11 cellular contexts compared by ENCODE assay signal in the genomic region with DNA sequence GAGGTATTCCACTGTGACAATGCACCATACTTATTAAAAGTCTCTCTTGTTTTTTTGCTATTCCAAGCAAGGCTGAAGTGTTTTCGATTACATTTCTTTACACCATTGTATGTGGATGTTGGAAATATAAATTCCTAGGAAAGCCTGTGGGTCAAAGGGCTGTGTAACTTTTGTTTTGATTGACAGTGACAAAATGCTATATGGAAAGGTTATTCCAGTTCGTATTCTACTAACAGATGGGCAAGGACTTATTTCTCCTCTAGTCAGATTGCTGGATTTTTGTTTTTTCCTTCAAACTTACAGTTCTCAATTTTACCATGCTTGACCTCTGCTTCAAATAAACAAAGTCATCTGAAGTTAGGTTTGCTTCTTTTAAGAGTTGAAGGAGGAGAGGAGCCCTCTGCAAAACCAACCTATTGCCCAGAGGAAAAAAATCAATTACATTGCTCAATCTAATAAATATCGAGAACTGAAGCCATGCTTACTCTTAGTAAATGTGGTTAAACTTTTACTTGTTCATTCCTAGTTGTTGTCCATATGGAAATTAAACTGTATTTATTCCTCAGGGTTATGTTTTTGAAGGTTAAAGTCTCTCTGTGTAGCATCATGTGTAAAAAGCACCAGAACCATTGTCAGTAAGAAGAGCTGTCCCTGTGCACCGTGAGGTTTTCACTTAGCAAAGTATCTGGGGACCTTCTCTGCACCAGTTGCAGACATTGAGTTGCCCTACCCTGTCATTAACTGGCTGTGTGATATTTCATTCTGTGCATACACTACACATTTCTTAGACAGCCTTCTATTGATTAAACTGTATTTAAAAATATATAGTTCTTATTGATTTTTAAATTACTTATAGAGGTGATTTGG. TPM values are rescaled to one million over a fixed set of nuclear protein-coding genes. Genes with fewer than 3 reads are reported as not detected.
"Had no signal": no experiment of that assay in that cellular context is flagged by ENCODE, and none has a peak within 500 bp of the region (broad histone marks: within the 10 kb centered on the region; RNA-seq: fewer than 3 reads in every experiment).

No MANE protein-coding gene starts in this region.

- FAIRE-seq: K562 had no signal

- H3K9ac ChIP-seq: GM23248 had no signal

- H3K4me3 ChIP-seq: GM23248, HAP-1, K562 had no signal

- H3K4me3 Mint-ChIP-seq: HFFc6 had no signal

- H3K27ac Mint-ChIP-seq: HFFc6 had no signal

- DNase-seq: GM23248, GOT3, H7, HFFc6, IMR-90 had no signal

- H3K9me3 ChIP-seq: HAP-1 had no signal

- H2AFZ ChIP-seq: GM23248 had no signal

- H3K4me1 ChIP-seq: HAP-1 had no signal

- ATAC-seq: HCT116, K562 had no signal

- H3K36me3 ChIP-seq: HAP-1 had no signal

- H3K27ac ChIP-seq: GM23248, HL-60 had no signal

RNA-seq across cellular contexts. Expression of a gene that starts 26.9 kb away (rescaled TPM):
- total RNA-seq: GM23248, H4, HFFc6, HT1080, IMR-90 had no signal
- polyA plus RNA-seq: GM23248, IMR-90, K562 had no signal
